In genomic region chr3:115633467-115633866, GRCh38 we compare ENCODE assay signal across 21 cellular contexts.
DNase-seq lines count a peak whose midpoint lies in the region; ATAC-seq and FAIRE-seq lines count a peak whose summit lies in the region.
"Had no signal": no experiment of that assay in that cellular context is flagged by ENCODE, and none has a peak within 500 bp of the region (broad histone marks: within the 10 kb centered on the region; RNA-seq: fewer than 3 reads in every experiment).

No MANE protein-coding gene starts in this region.

- peak; percentile 72 for ATAC-seq in GM18867 (IDR thresholded peaks at IDR 0.05; ENCODE audit: unreplicated experiment)
- peak; percentile 50 for ATAC-seq in GM21619 (IDR thresholded peaks at IDR 0.05; ENCODE audit: unreplicated experiment)
- ATAC-seq in HG03378 (IDR thresholded peaks at IDR 0.05; ENCODE audit: unreplicated experiment), result peak; percentile 54
- ATAC-seq: A549, K562 had no signal

- DNase-seq in urothelium cell line (ENCODE audit: low spot score) (no peak), T-helper 2 cell (no peak), NCI-H2029 (lab: John Stamatoyannopoulos, UW) (no peak)
- DNase-seq in effector CD4-positive, alpha-beta T cell, result no peak
- DNase-seq: Caco-2; CD4-positive, alpha-beta T cell; DMS153; GF-D8; NCI-H1105; NCI-H187; NCI-H2227 treated with DMSO at 0.1 percent for 48 hours; NCI-H510A treated with DMSO at 0.1 percent for 48 hours; NCI-H82; PC-9 had no signal

- peak; percentile 52 for FAIRE-seq in urothelium cell line (lab: Jason Lieb, UNC)
- FAIRE-seq: A549, GM18507, H54, K562 had no signal
